Comparison of ENCODE assay signal across 2 cellular contexts in genomic region chr2:97992836-97993825, GRCh38.
TF ChIP-seq lines count a peak whose summit lies in the region.

No MANE protein-coding gene starts in this region.

TF ChIP-seq in IMR-90, 13 proteins besides CTCF, POLR2A, EP300 and RAD21:
- TF ChIP-seq BHLHE40 (IDR thresholded peaks at IDR 0.05; ENCODE audit: low read depth, low read length) (no peak), RCOR1 (IDR thresholded peaks at IDR 0.05; ENCODE audit: insufficient replicate concordance, low read length) (no peak), USF2 (IDR thresholded peaks at IDR 0.05; ENCODE audit: low read depth, low read length) (no peak), MAFK (IDR thresholded peaks at IDR 0.05; ENCODE audit: low read depth, low read length) (no peak), RFX5 (IDR thresholded peaks at IDR 0.05; ENCODE audit: low read depth, low read length) (no peak), MAZ (IDR thresholded peaks at IDR 0.05; ENCODE audit: borderline replicate concordance, low read depth, low read length) (no peak), CEBPB (IDR thresholded peaks at IDR 0.05; ENCODE audit: low read depth, low read length) (no peak), CHD1 (IDR thresholded peaks at IDR 0.05; ENCODE audit: low read depth, low read length) (no peak), MXI1 (IDR thresholded peaks at IDR 0.05; ENCODE audit: borderline replicate concordance, low read depth, low read length) (no peak), ELK1 (IDR thresholded peaks at IDR 0.05; ENCODE audit: borderline replicate concordance, low read depth, low read length) (no peak)

TF ChIP-seq in K562, 482 proteins besides CTCF, POLR2A, EP300 and RAD21:
- 0 out of 2 replicates have a peak, but pooled peaks have one; percentile 24 for TF ChIP-seq HMBOX1 (IDR thresholded peaks at IDR 0.05)
- TF ChIP-seq E2F1 (CRISPR knock-in tag; IDR thresholded peaks at IDR 0.05), result no peak
- TF ChIP-seq ZNF124 (CRISPR knock-in tag; IDR thresholded peaks at IDR 0.05), result no peak
